8 cellular contexts compared by ENCODE assay signal in the genomic region with DNA sequence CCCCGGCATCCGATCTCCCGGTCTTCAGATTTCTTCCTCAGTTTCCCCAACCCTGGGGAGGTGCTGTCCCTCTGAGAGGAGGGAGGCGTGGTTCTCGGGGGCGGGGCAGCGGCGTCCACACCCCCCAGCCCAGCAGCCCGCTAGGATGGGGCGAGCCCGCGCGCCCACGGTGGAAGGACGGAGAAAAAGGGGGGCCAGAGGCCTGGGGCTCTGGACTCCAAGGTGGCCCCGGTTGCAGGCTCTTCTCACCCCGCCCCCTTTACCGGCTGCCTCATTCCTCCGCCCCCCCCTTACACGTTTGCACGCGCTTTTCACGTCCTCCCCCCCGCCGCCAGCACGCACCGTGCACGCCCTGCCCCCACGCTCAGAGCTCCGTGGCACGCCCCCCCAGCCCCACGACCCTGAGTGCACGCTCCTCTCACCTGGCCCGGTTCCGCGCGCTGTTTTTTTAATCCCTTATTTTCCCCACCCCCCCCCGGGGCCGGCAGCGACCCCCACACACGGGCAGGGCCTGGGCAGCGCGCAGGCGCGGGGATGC. TPM values are rescaled to one million over a fixed set of nuclear protein-coding genes. Genes with fewer than 3 reads are reported as not detected.
DNase-seq lines count a peak whose midpoint lies in the region; ATAC-seq, FAIRE-seq and TF ChIP-seq lines count a peak whose summit lies in the region.

No MANE protein-coding gene starts in this region.

- no peaks in the 10 kb centered on the region for H3K36me3 Mint-ChIP-seq in CD4-positive, CD25-positive, alpha-beta regulatory T cell
- H3K36me3 Mint-ChIP-seq in T-helper 17 cell (ENCODE audit: low read depth): peaks cover 3% of the 10 kb centered on the region
- no peaks in the 10 kb centered on the region for H3K36me3 Mint-ChIP-seq in brain

- TF ChIP-seq CTCF in brain (conservative IDR thresholded peaks at IDR 0.05): no peak

- H3K9me3 ChIP-seq in CD4-positive, CD25-positive, alpha-beta regulatory T cell (ENCODE audit: control insufficient read depth in 2 of 2, low read length in 2 of 2): no peaks in the 10 kb centered on the region
- H3K9me3 ChIP-seq in T-helper 17 cell (ENCODE audit: control insufficient read depth, low read length, poor library complexity, severe bottlenecking): no peaks in the 10 kb centered on the region
- no peaks in the 10 kb centered on the region for H3K9me3 ChIP-seq in small intestine (ENCODE audit: control insufficient read depth, low read depth)

- 0 to 1% (median 1%) methylated on average over 24 to 45 of the region's 45 CpGs for WGBS in small intestine, 3 donors

- peak; percentile 61 to 75 (median 68) for DNase-seq in CD4-positive, CD25-positive, alpha-beta regulatory T cell
- DNase-seq in T-helper 17 cell (peak; percentile 48 to 53 (median 49)), iPS-NIHi11 (ENCODE audit: low spot score) (peak; percentile 42), small intestine (peak; percentile 35)

- H3K4me1 Mint-ChIP-seq in CD4-positive, CD25-positive, alpha-beta regulatory T cell: peaks cover 0 to 34% (median 22%) of the 10 kb centered on the region in 4 donors
- H3K4me1 Mint-ChIP-seq in T-helper 17 cell: peaks cover 29% of the 10 kb centered on the region
- H3K4me1 Mint-ChIP-seq in brain: peaks cover 50% of the 10 kb centered on the region

- peak; percentile 31 to 32 for ATAC-seq in CD4-positive, CD25-positive, alpha-beta regulatory T cell (ENCODE audit: low read depth in 2 of 2)
- ATAC-seq in HG03045 (IDR thresholded peaks at IDR 0.05; ENCODE audit: unreplicated experiment): peak; percentile 2
- peak; percentile 19 for ATAC-seq in T-helper 17 cell
- no peak for ATAC-seq in GM19397 (IDR thresholded peaks at IDR 0.05; ENCODE audit: unreplicated experiment)
- ATAC-seq in GM19463 (IDR thresholded peaks at IDR 0.05; ENCODE audit: unreplicated experiment): no peak

- H3K36me3 ChIP-seq in CD4-positive, CD25-positive, alpha-beta regulatory T cell (ENCODE audit: control insufficient read depth, insufficient read depth, low read length): no peaks in the 10 kb centered on the region
- H3K36me3 ChIP-seq in small intestine (ENCODE audit: control insufficient read depth in 2 of 2, insufficient read depth in 2 of 2, low read length in 2 of 2): no peaks in the 10 kb centered on the region

- no peak overlapping the region for H3K27ac Mint-ChIP-seq in CD4-positive, CD25-positive, alpha-beta regulatory T cell
- no peak overlapping the region for H3K27ac Mint-ChIP-seq in T-helper 17 cell
- peak overlapping the region in 4 of 5 experiments; percentile 48 to 90 (median 82) for H3K27ac Mint-ChIP-seq in brain

- peak overlapping the region; percentile 63 for H3K27ac ChIP-seq in CD4-positive, CD25-positive, alpha-beta regulatory T cell (ENCODE audit: insufficient read depth, low read length, poor library complexity, severe bottlenecking)
- H3K27ac ChIP-seq in small intestine (ENCODE audit: low read depth in 1 of 2, low read length in 1 of 2): peak overlapping the region in 1 of 2 donors; percentile 94

- H3K4me1 ChIP-seq in CD4-positive, CD25-positive, alpha-beta regulatory T cell (ENCODE audit: control insufficient read depth, insufficient read depth, low read length, poor library complexity, severe bottlenecking): peaks cover 39% of the 10 kb centered on the region
- peaks cover 0 to 3% of the 10 kb centered on the region in 2 donors for H3K4me1 ChIP-seq in small intestine (ENCODE audit: control insufficient read depth in 2 of 2, insufficient read depth in 1 of 2, low read depth in 1 of 2, low read length in 1 of 2)

- H3K4me3 Mint-ChIP-seq in CD4-positive, CD25-positive, alpha-beta regulatory T cell: peak overlapping the region; percentile 73 to 80 (median 76)
- H3K4me3 Mint-ChIP-seq in T-helper 17 cell: peak overlapping the region; percentile 90
- peak overlapping the region; percentile 78 to 89 (median 80) for H3K4me3 Mint-ChIP-seq in brain

- H3K4me3 ChIP-seq in CD4-positive, CD25-positive, alpha-beta regulatory T cell (ENCODE audit: low read depth, low read length): no peak overlapping the region
- peak overlapping the region; percentile 53 to 58 for H3K4me3 ChIP-seq in small intestine (ENCODE audit: low read depth in 1 of 2, low read length in 2 of 2)

- H3K27me3 Mint-ChIP-seq in CD4-positive, CD25-positive, alpha-beta regulatory T cell: peaks cover 9% of the 10 kb centered on the region
- H3K27me3 Mint-ChIP-seq in T-helper 17 cell: peaks cover 5% of the 10 kb centered on the region
- H3K27me3 Mint-ChIP-seq in brain: peaks cover 15% of the 10 kb centered on the region

- no peak for FAIRE-seq in small intestine (lab: Jason Lieb, UNC)

- H3K9me3 Mint-ChIP-seq in CD4-positive, CD25-positive, alpha-beta regulatory T cell: peaks cover 0 to under 1% (median 0%) of the 10 kb centered on the region in 7 donors
- peaks cover 0 to 3% (median 0%) of the 10 kb centered on the region in 5 experiments for H3K9me3 Mint-ChIP-seq in brain

- H3K27me3 ChIP-seq in CD4-positive, CD25-positive, alpha-beta regulatory T cell (ENCODE audit: control insufficient read depth, insufficient read depth, low read length): peaks cover 3% of the 10 kb centered on the region
- no peaks in the 10 kb centered on the region for H3K27me3 ChIP-seq in small intestine (ENCODE audit: control insufficient read depth in 2 of 2, insufficient read depth in 2 of 2, low read length in 2 of 2)

RNA-seq across cellular contexts. Expression of gene ZBTB12, which starts 0.4 kb away (rescaled TPM):
- total RNA-seq in CD4-positive, CD25-positive, alpha-beta regulatory T cell: 0.20 TPM
- polyA plus RNA-seq in CD4-positive, CD25-positive, alpha-beta regulatory T cell: not detected
- under 1 TPM; 0.50 to 0.96 TPM for total RNA-seq in T-helper 17 cell
- polyA plus RNA-seq in brain (ENCODE audit: insufficient read depth, low read depth, low replicate concordance) (36.9 TPM), small intestine (1 to 10 TPM; 1.6 to 8.6 (median 1.9) TPM)

RNA-seq across cellular contexts. Expression of gene EHMT2, which starts 4.0 kb away (rescaled TPM):
- total RNA-seq in CD4-positive, CD25-positive, alpha-beta regulatory T cell: 46.4 TPM
- polyA plus RNA-seq in CD4-positive, CD25-positive, alpha-beta regulatory T cell: 10 to 100 TPM; 29.4 to 33.5 (median 31.9) TPM
- 10 to 100 TPM; 40.4 to 46.2 TPM for total RNA-seq in T-helper 17 cell
- polyA plus RNA-seq in brain (ENCODE audit: insufficient read depth, low read depth, low replicate concordance) (168 TPM), small intestine (10 to 100 TPM; 27.8 to 42.4 (median 32.4) TPM)

RNA-seq across cellular contexts. Expression of gene SLC44A4, which starts 22.7 kb away (rescaled TPM):
- total RNA-seq in CD4-positive, CD25-positive, alpha-beta regulatory T cell: 1.0 TPM
- polyA plus RNA-seq in CD4-positive, CD25-positive, alpha-beta regulatory T cell: not detected
- under 1 TPM; 0.10 to 0.13 TPM for total RNA-seq in T-helper 17 cell
- polyA plus RNA-seq in brain (ENCODE audit: insufficient read depth, low read depth, low replicate concordance) (15.7 TPM), small intestine (100 to 1,000 TPM in 2 of 3 donors, 10 to 100 TPM in 1; 82.3 to 132 (median 129) TPM)

RNA-seq across cellular contexts. Expression of gene C2, which starts 26.0 kb away (rescaled TPM):
- total RNA-seq in CD4-positive, CD25-positive, alpha-beta regulatory T cell: 1.3 TPM
- polyA plus RNA-seq in CD4-positive, CD25-positive, alpha-beta regulatory T cell: under 1 TPM in 1 of 4 donors, not detected in 3; 0.47 TPM
- 1 to 10 TPM in 1 of 2 donors, not detected in 1; 2.1 TPM for total RNA-seq in T-helper 17 cell
- polyA plus RNA-seq in brain (ENCODE audit: insufficient read depth, low read depth, low replicate concordance): 5.5 TPM
- 10 to 100 TPM in 2 of 3 donors, 1 to 10 TPM in 1; 7.4 to 58.7 (median 13.0) TPM for polyA plus RNA-seq in small intestine

RNA-seq across cellular contexts. Expression of gene NEU1, which starts 38.9 kb away (rescaled TPM):
- 29.1 TPM for total RNA-seq in CD4-positive, CD25-positive, alpha-beta regulatory T cell
- polyA plus RNA-seq in CD4-positive, CD25-positive, alpha-beta regulatory T cell: 10 to 100 TPM; 26.4 to 32.4 (median 29.7) TPM
- 10 to 100 TPM; 27.1 to 29.6 TPM for total RNA-seq in T-helper 17 cell
- polyA plus RNA-seq in brain (ENCODE audit: insufficient read depth, low read depth, low replicate concordance) (59.5 TPM), small intestine (10 to 100 TPM; 24.8 to 38.3 (median 36.5) TPM)

Comparison
In these comparisons a context has a peak if more than half of its experiments do, and no peak if none do; other contexts are left out.
1. ATAC-seq: peak in CD4-positive, CD25-positive, alpha-beta regulatory T cell (2 of 2), HG03045 (single experiment) and T-helper 17 cell (single experiment); none in GM19397 (single experiment) and GM19463 (single experiment).
2. H3K27ac Mint-ChIP-seq: peak in brain (4 of 5); none in CD4-positive, CD25-positive, alpha-beta regulatory T cell (0 of 3) and T-helper 17 cell (single experiment).
3. RNA of gene SLC44A4, which starts 22.7 kb away (polyA plus RNA-seq): 82.3 to 132 TPM in small intestine and 15.7 TPM in brain (single experiment); not detected in CD4-positive, CD25-positive, alpha-beta regulatory T cell; every median in the first group is over 10 times any median in the second.
4. Peak in every context shown above with its lines, with median percentiles within 50 percentile points of each other: DNase-seq and H3K4me3 Mint-ChIP-seq.